ENCODE assay signal across 25 cellular contexts in genomic region chr10:80694930-80695329, GRCh38.
"Had no signal": no experiment of that assay in that cellular context is flagged by ENCODE, and none has a peak within 500 bp of the region (broad histone marks: within the 10 kb centered on the region; RNA-seq: fewer than 3 reads in every experiment).

No MANE protein-coding gene starts in this region.

- H3K4me3 Mint-ChIP-seq: activated CD4-positive, alpha-beta memory T cell treated with anti-CD3 and anti-CD28 coated beads, Interleukin-2, amount 10 ng/mL, durations not matched to agents 7 days and 5 days; activated naive CD8-positive, alpha-beta T cell treated with anti-CD3 and anti-CD28 coated beads, Interleukin-2, amount 50 U/mL, for 24 hours; activated T-cell treated with anti-CD3 and anti-CD28 coated beads, Interleukin-2, amount 50 U/mL, for 24 hours; brain; central memory CD8-positive, alpha-beta T cell; naive B cell; neural crest cell; T-helper 17 cell; WTC11 had no signal

- DNase-seq: activated CD4-positive, alpha-beta memory T cell treated with anti-CD3 and anti-CD28 coated beads, Interleukin-2, amount 10 ng/mL, durations not matched to agents 7 days and 5 days; activated CD4-positive, alpha-beta T cell treated with anti-CD3 and anti-CD28 coated beads for 4 hours; activated naive CD4-positive, alpha-beta T cell treated with Interleukin-2 at 50 U/mL for 16 hours; activated naive CD8-positive, alpha-beta T cell treated with anti-CD3 and anti-CD28 coated beads, Interleukin-2, amount 50 U/mL, for 24 hours; activated T-cell treated with anti-CD3 and anti-CD28 coated beads, Interleukin-2, amount 50 U/mL, for 24 hours; anterior cingulate cortex; heart left ventricle; kidney glomerular epithelial cell; mesenchymal stem cell; mucosa of descending colon; naive B cell; stomach; T-helper 17 cell; testis; upper lobe of left lung had no signal

- H3K27ac Mint-ChIP-seq: activated CD4-positive, alpha-beta memory T cell treated with anti-CD3 and anti-CD28 coated beads, Interleukin-2, amount 10 ng/mL, durations not matched to agents 7 days and 5 days; activated naive CD8-positive, alpha-beta T cell treated with anti-CD3 and anti-CD28 coated beads, Interleukin-2, amount 50 U/mL, for 24 hours; activated T-cell treated with anti-CD3 and anti-CD28 coated beads, Interleukin-2, amount 50 U/mL, for 24 hours; activated T-helper 2 cell treated with anti-CD3 and anti-CD28 coated beads, Interferon-gamma antibody, Interleukin-2, Interleukin-4, amounts not matched to agents 10 μg/mL and 5 μg/mL and 100 μg/mL, durations not matched to agents 14 hours and 24 hours and 36 hours; brain; T-helper 17 cell; WTC11 had no signal

- H3K36me3 Mint-ChIP-seq: brain, naive B cell, WTC11 had no signal

- H3K4me3 ChIP-seq: coronary artery, gastroesophageal sphincter, heart left ventricle, mucosa of descending colon, prostate gland, right atrium auricular region, skin epidermis, stomach, testis, upper lobe of left lung had no signal

- H3K9me3 ChIP-seq: gastroesophageal sphincter, heart left ventricle, mucosa of descending colon, prostate gland, right atrium auricular region, stomach, testis, upper lobe of left lung had no signal

- H3K27me3 ChIP-seq: right atrium auricular region, testis, upper lobe of left lung had no signal

- ATAC-seq: activated naive CD8-positive, alpha-beta T cell treated with anti-CD3 and anti-CD28 coated beads, Interleukin-2, amount 50 U/mL, for 24 hours; gastroesophageal sphincter; heart left ventricle; mucosa of descending colon; T-helper 17 cell; WTC11 had no signal

- H3K4me1 Mint-ChIP-seq: activated CD4-positive, alpha-beta memory T cell treated with anti-CD3 and anti-CD28 coated beads, Interleukin-2, amount 10 ng/mL, durations not matched to agents 7 days and 5 days; activated naive CD8-positive, alpha-beta T cell treated with anti-CD3 and anti-CD28 coated beads, Interleukin-2, amount 50 U/mL, for 24 hours had no signal

- H3K9me3 Mint-ChIP-seq: activated CD4-positive, alpha-beta memory T cell treated with anti-CD3 and anti-CD28 coated beads, Interleukin-2, amount 10 ng/mL, durations not matched to agents 7 days and 5 days; activated naive CD8-positive, alpha-beta T cell treated with anti-CD3 and anti-CD28 coated beads, Interleukin-2, amount 50 U/mL, for 24 hours; activated T-cell treated with anti-CD3 and anti-CD28 coated beads, Interleukin-2, amount 50 U/mL, for 24 hours; activated T-helper 2 cell treated with anti-CD3 and anti-CD28 coated beads, Interferon-gamma antibody, Interleukin-2, Interleukin-4, amounts not matched to agents 10 μg/mL and 5 μg/mL and 100 μg/mL, durations not matched to agents 14 hours and 24 hours and 36 hours; central memory CD8-positive, alpha-beta T cell; naive B cell; neural crest cell had no signal

- H3K36me3 ChIP-seq: gastroesophageal sphincter, heart left ventricle, prostate gland, right atrium auricular region, stomach, upper lobe of left lung had no signal

- H3K4me1 ChIP-seq: prostate gland, testis had no signal

- H3K27ac ChIP-seq: coronary artery, gastroesophageal sphincter, heart left ventricle, prostate gland, right atrium auricular region, skin epidermis, stomach, testis, upper lobe of left lung had no signal
